1 cellular context compared by ENCODE assay signal in the genomic region with DNA sequence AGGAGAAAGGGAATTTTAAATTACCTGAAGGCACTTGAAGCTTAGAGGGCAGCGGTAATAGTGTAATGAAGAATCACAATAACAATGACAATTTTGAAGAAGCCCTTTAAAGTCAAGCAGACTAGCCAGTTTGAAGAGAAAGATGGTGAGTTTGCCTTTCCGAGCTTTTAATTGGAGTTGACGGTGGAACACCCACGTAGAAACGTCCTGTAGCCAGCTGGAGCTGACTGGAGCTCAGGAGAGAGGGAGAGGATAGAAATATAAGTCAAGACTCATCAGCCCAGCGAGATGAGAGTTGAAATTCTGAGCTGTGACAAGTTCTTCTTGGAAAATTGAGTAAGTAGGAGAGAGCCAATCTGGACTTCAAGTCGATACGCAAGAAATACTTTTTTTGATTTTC.
TF ChIP-seq lines count a peak whose summit lies in the region.

No MANE protein-coding gene starts in this region.

TF ChIP-seq in GM23338, 12 proteins besides CTCF, POLR2A, EP300 and RAD21 (continued from another document):
- TF ChIP-seq, protein P1, sequence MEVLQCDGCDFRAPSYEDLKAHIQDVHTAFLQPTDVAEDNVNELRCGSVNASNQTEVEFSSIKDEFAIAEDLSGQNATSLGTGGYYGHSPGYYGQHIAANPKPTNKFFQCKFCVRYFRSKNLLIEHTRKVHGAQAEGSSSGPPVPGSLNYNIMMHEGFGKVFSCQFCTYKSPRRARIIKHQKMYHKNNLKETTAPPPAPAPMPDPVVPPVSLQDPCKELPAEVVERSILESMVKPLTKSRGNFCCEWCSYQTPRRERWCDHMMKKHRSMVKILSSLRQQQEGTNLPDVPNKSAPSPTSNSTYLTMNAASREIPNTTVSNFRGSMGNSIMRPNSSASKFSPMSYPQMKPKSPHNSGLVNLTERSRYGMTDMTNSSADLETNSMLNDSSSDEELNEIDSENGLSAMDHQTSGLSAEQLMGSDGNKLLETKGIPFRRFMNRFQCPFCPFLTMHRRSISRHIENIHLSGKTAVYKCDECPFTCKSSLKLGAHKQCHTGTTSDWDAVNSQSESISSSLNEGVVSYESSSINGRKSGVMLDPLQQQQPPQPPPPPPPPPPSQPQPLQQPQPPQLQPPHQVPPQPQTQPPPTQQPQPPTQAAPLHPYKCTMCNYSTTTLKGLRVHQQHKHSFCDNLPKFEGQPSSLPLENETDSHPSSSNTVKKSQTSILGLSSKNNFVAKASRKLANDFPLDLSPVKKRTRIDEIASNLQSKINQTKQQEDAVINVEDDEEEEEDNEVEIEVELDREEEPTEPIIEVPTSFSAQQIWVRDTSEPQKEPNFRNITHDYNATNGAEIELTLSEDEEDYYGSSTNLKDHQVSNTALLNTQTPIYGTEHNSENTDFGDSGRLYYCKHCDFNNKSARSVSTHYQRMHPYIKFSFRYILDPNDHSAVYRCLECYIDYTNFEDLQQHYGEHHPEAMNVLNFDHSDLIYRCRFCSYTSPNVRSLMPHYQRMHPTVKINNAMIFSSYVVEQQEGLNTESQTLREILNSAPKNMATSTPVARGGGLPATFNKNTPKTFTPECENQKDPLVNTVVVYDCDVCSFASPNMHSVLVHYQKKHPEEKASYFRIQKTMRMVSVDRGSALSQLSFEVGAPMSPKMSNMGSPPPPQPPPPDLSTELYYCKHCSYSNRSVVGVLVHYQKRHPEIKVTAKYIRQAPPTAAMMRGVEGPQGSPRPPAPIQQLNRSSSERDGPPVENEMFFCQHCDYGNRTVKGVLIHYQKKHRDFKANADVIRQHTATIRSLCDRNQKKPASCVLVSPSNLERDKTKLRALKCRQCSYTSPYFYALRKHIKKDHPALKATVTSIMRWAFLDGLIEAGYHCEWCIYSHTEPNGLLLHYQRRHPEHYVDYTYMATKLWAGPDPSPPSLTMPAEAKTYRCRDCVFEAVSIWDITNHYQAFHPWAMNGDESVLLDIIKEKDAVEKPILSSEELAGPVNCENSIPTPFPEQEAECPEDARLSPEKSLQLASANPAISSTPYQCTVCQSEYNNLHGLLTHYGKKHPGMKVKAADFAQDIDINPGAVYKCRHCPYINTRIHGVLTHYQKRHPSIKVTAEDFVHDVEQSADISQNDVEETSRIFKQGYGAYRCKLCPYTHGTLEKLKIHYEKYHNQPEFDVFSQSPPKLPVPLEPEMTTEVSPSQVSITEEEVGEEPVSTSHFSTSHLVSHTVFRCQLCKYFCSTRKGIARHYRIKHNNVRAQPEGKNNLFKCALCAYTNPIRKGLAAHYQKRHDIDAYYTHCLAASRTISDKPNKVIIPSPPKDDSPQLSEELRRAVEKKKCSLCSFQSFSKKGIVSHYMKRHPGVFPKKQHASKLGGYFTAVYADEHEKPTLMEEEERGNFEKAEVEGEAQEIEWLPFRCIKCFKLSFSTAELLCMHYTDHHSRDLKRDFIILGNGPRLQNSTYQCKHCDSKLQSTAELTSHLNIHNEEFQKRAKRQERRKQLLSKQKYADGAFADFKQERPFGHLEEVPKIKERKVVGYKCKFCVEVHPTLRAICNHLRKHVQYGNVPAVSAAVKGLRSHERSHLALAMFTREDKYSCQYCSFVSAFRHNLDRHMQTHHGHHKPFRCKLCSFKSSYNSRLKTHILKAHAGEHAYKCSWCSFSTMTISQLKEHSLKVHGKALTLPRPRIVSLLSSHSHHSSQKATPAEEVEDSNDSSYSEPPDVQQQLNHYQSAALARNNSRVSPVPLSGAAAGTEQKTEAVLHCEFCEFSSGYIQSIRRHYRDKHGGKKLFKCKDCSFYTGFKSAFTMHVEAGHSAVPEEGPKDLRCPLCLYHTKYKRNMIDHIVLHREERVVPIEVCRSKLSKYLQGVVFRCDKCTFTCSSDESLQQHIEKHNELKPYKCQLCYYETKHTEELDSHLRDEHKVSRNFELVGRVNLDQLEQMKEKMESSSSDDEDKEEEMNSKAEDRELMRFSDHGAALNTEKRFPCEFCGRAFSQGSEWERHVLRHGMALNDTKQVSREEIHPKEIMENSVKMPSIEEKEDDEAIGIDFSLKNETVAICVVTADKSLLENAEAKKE (CRISPR knock-in tag; IDR thresholded peaks at IDR 0.05), result no peak
